Comparison of ENCODE assay signal across 8 cellular contexts in genomic region chr1:87329756-87330200, GRCh38. TPM values are rescaled to one million over a fixed set of nuclear protein-coding genes. Genes with fewer than 3 reads are reported as not detected.
DNase-seq lines count a peak whose midpoint lies in the region; ATAC-seq lines count a peak whose summit lies in the region.

No MANE protein-coding gene starts in this region.

- H3K27ac Mint-ChIP-seq in activated T-cell treated with anti-CD3 and anti-CD28 coated beads, Interleukin-2, amount 50 U/mL, for 72 hours, result peak overlapping the region; percentile 96
- H3K27ac Mint-ChIP-seq in effector memory CD8-positive, alpha-beta T cell, result peak overlapping the region; percentile 95 to 97
- H3K27ac Mint-ChIP-seq in naive thymus-derived CD8-positive, alpha-beta T cell, result peak overlapping the region; percentile 85 to 97 (median 94)

- POLR2A ChIA-PET in naive thymus-derived CD8-positive, alpha-beta T cell (lab: Charles Lee), result interaction anchor here (1.2 to 2.5 kb wide), 3 partner anchors 10 to 1354 kb away, joined by 4 to 8 read pairs (median 6); partner anchors contain the start of genes HS2ST1, PKN2 and SELENOF

- peak overlapping the region; percentile 80 to 95 for H3K4me3 Mint-ChIP-seq in activated T-cell treated with anti-CD3 and anti-CD28 coated beads, Interleukin-2, amount 50 U/mL, for 72 hours
- H3K4me3 Mint-ChIP-seq in effector memory CD8-positive, alpha-beta T cell, result peak overlapping the region; percentile 96 to 98
- peak overlapping the region; percentile 89 to 99 (median 95) for H3K4me3 Mint-ChIP-seq in naive thymus-derived CD8-positive, alpha-beta T cell

- DNase-seq in activated T-cell treated with anti-CD3 and anti-CD28 coated beads, Interleukin-2, amount 50 U/mL, for 72 hours, result no peak
- no peak for DNase-seq in activated T-cell treated with anti-CD3 and anti-CD28 coated beads for 4 hours
- DNase-seq in RKO (ENCODE audit: low spot score), result peak; percentile 40
- DNase-seq in effector memory CD8-positive, alpha-beta T cell, result no peak
- DNase-seq in naive thymus-derived CD8-positive, alpha-beta T cell, result peak in 2 of 10 donors; percentile 3 to 36
- DNase-seq in NCI-H226, result no peak
- no peak for DNase-seq in iPS-NIHi11 (ENCODE audit: low spot score)

- H3K9me3 Mint-ChIP-seq in activated T-cell treated with anti-CD3 and anti-CD28 coated beads, Interleukin-2, amount 50 U/mL, for 72 hours, result no peaks in the 10 kb centered on the region
- H3K9me3 Mint-ChIP-seq in effector memory CD8-positive, alpha-beta T cell, result no peaks in the 10 kb centered on the region
- no peaks in the 10 kb centered on the region for H3K9me3 Mint-ChIP-seq in naive thymus-derived CD8-positive, alpha-beta T cell

- peaks cover 33% of the 10 kb centered on the region for H3K27me3 Mint-ChIP-seq in activated T-cell treated with anti-CD3 and anti-CD28 coated beads, Interleukin-2, amount 50 U/mL, for 72 hours (ENCODE audit: low read depth)
- H3K27me3 Mint-ChIP-seq in effector memory CD8-positive, alpha-beta T cell, result peaks cover 0 to 6% of the 10 kb centered on the region in 2 donors
- peaks cover 0 to 1% (median 0%) of the 10 kb centered on the region in 5 donors for H3K27me3 Mint-ChIP-seq in naive thymus-derived CD8-positive, alpha-beta T cell

- no peak for ATAC-seq in activated T-cell treated with anti-CD3 and anti-CD28 coated beads, Interleukin-2, amount 50 U/mL, for 72 hours (replicated peaks in 1 of 2)
- ATAC-seq in effector memory CD8-positive, alpha-beta T cell (replicated peaks), result no peak
- ATAC-seq in naive thymus-derived CD8-positive, alpha-beta T cell, result no peak
- ATAC-seq in HG03175 (IDR thresholded peaks at IDR 0.05; ENCODE audit: unreplicated experiment), result no peak

- H3K4me1 Mint-ChIP-seq in activated T-cell treated with anti-CD3 and anti-CD28 coated beads, Interleukin-2, amount 50 U/mL, for 72 hours (ENCODE audit: low read depth), result peaks cover 58% of the 10 kb centered on the region
- H3K4me1 Mint-ChIP-seq in effector memory CD8-positive, alpha-beta T cell (ENCODE audit: low read depth in 2 of 2), result peaks cover 41 to 64% of the 10 kb centered on the region in 2 donors
- H3K4me1 Mint-ChIP-seq in naive thymus-derived CD8-positive, alpha-beta T cell, result peaks cover 28 to 60% (median 58%) of the 10 kb centered on the region in 4 donors

- H3K36me3 Mint-ChIP-seq in activated T-cell treated with anti-CD3 and anti-CD28 coated beads, Interleukin-2, amount 50 U/mL, for 72 hours (ENCODE audit: insufficient read depth in 2 of 2), result peaks cover 7 to 16% of the 10 kb centered on the region in 2 donors
- H3K36me3 Mint-ChIP-seq in effector memory CD8-positive, alpha-beta T cell (ENCODE audit: insufficient read depth), result peaks cover 31% of the 10 kb centered on the region
- H3K36me3 Mint-ChIP-seq in naive thymus-derived CD8-positive, alpha-beta T cell, result no peaks in the 10 kb centered on the region

RNA-seq across cellular contexts. Expression of gene LMO4, which starts 1.1 kb away (rescaled TPM):
- total RNA-seq in activated T-cell treated with anti-CD3 and anti-CD28 coated beads, Interleukin-2, amount 50 U/mL, for 72 hours, result 10 to 100 TPM; 28.9 to 31.8 TPM
- 10 to 100 TPM; 18.8 to 19.4 TPM for total RNA-seq in naive thymus-derived CD8-positive, alpha-beta T cell
- 10 to 100 TPM in 2 of 3 donors, 1 to 10 TPM in 1; 6.8 to 13.0 (median 12.5) TPM for polyA plus RNA-seq in naive thymus-derived CD8-positive, alpha-beta T cell
